In the genomic region with DNA sequence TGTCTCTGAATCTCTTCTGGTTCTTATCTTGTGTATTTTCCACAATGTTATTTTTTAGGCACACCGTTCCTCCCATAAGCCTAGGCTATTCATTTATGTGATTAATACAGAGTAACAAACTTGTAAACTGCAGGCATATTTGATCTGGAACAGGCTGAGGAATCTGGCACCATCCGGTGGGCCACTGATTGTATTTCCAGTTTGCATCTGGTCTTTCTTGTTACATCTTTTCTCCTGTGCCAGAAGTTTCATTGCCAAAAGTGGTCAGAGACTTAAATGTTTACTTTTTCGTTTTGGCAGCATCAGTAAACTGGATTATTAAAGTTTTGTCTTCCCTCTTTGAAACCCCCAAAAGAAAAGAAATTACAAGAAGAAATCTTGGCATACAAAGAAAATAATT, we compare ENCODE assay signal across 19 cellular contexts. TPM values are rescaled to one million over a fixed set of nuclear protein-coding genes. Genes with fewer than 3 reads are reported as not detected.
DNase-seq lines count a peak whose midpoint lies in the region; FAIRE-seq and TF ChIP-seq lines count a peak whose summit lies in the region.
"Had no signal": no experiment of that assay in that cellular context is flagged by ENCODE, and none has a peak within 500 bp of the region (broad histone marks: within the 10 kb centered on the region; RNA-seq: fewer than 3 reads in every experiment).

No MANE protein-coding gene starts in this region.

- no peak overlapping the region for H3K27ac ChIP-seq in A673 (ENCODE audit: low read depth, low read length, poor library complexity, severe bottlenecking)
- no peak overlapping the region for H3K27ac ChIP-seq in OCI-LY7 (ENCODE audit: low read depth, low read length, poor library complexity, severe bottlenecking)
- H3K27ac ChIP-seq in endothelial cell of umbilical vein (ENCODE audit: insufficient read depth, low read depth, low read length): no peak overlapping the region
- H3K27ac ChIP-seq in prostate gland: no peak overlapping the region
- H3K27ac ChIP-seq: BLaER1 treated with 17β-estradiol and CSF1 and Interleukin-3, amounts not matched to agents 10 nM and 100 nM had no signal

- H3K4me1 ChIP-seq in A673 (ENCODE audit: insufficient read depth, low read length, poor library complexity, severe bottlenecking) (peaks cover 13% of the 10 kb centered on the region), OCI-LY7 (ENCODE audit: insufficient read depth, low read length, poor library complexity, severe bottlenecking) (peaks cover 31% of the 10 kb centered on the region), endothelial cell of umbilical vein (ENCODE audit: control insufficient read depth, extremely low read depth, insufficient read depth, low read length) (no peaks in the 10 kb centered on the region), prostate gland (replicated peaks) (no peaks in the 10 kb centered on the region)

- no peaks in the 10 kb centered on the region for H3K79me2 ChIP-seq in OCI-LY7 (ENCODE audit: insufficient read depth, low read depth, low read length)
- H3K79me2 ChIP-seq in endothelial cell of umbilical vein (ENCODE audit: control insufficient read depth, insufficient read depth, low read length): no peaks in the 10 kb centered on the region

- no peak overlapping the region for H3K9ac ChIP-seq in endothelial cell of umbilical vein (replicated peaks; ENCODE audit: extremely low read depth, insufficient read depth, low read length)
- H3K9ac ChIP-seq: BLaER1 treated with 17β-estradiol and CSF1 and Interleukin-3, amounts not matched to agents 10 nM and 100 nM had no signal

- POLR2A ChIA-PET in A673 (lab: Charles Lee; ENCODE audit: low non-redundant PET): no interaction called here
- POLR2A ChIA-PET in OCI-LY7 (lab: Charles Lee): no interaction called here
- POLR2A ChIA-PET in endothelial cell of umbilical vein (lab: Charles Lee): no interaction called here

- H3K4me1 Mint-ChIP-seq in Calu3 (ENCODE audit: low read depth, unreplicated experiment): no peaks in the 10 kb centered on the region

- H3K9me2 ChIP-seq in OCI-LY7 (ENCODE audit: insufficient read depth, low read length): no peaks in the 10 kb centered on the region

- H3K4me2 ChIP-seq in OCI-LY7 (ENCODE audit: low read length): no peak overlapping the region
- no peak overlapping the region for H3K4me2 ChIP-seq in endothelial cell of umbilical vein (ENCODE audit: insufficient read depth, low read length)
- H3K4me2 ChIP-seq: BLaER1 treated with 17β-estradiol and CSF1 and Interleukin-3, amounts not matched to agents 10 nM and 100 nM had no signal

- CTCF ChIA-PET in A673 (lab: Charles Lee): no interaction called here
- CTCF ChIA-PET in OCI-LY7 (lab: Charles Lee; ENCODE audit: unreplicated experiment): no interaction called here
- CTCF ChIA-PET in endothelial cell of umbilical vein (lab: Charles Lee): no interaction called here
- CTCF ChIA-PET in Calu3 (lab: Charles Lee): no interaction called here

- no peak overlapping the region for H3K4me3 Mint-ChIP-seq in Calu3 (ENCODE audit: low read depth, unreplicated experiment)
- H3K4me3 Mint-ChIP-seq: CD4-positive, alpha-beta T cell; HFFc6 had no signal

- TF ChIP-seq POLR2A in endothelial cell of umbilical vein (IDR thresholded peaks at IDR 0.05; ENCODE audit: low read depth, low read length) (no peak), prostate gland (IDR thresholded peaks at IDR 0.05) (no peak), H54 (IDR thresholded peaks at IDR 0.05; ENCODE audit: low read depth, low read length) (no peak)

- FAIRE-seq in endothelial cell of umbilical vein (lab: Jason Lieb, UNC): peak; percentile 46
- FAIRE-seq in H54 (lab: Jason Lieb, UNC): no peak
- FAIRE-seq: G401.6, GM12891, HepG2, HTR-8/SVneo had no signal

- H4K20me1 ChIP-seq in OCI-LY7 (ENCODE audit: insufficient read depth, low read length) (no peaks in the 10 kb centered on the region), endothelial cell of umbilical vein (replicated peaks; ENCODE audit: control insufficient read depth, extremely low read depth, insufficient read depth, low read length) (no peaks in the 10 kb centered on the region)
- H4K20me1 ChIP-seq: BLaER1 treated with 17β-estradiol and CSF1 and Interleukin-3, amounts not matched to agents 10 nM and 100 nM had no signal

- no peaks in the 10 kb centered on the region for H3K27me3 Mint-ChIP-seq in Calu3 (ENCODE audit: unreplicated experiment)

- H3K27me3 ChIP-seq in A673 (replicated peaks; ENCODE audit: insufficient read depth, low read depth, low read length, poor library complexity) (no peaks in the 10 kb centered on the region), endothelial cell of umbilical vein (ENCODE audit: control insufficient read depth in 2 of 2, insufficient read depth in 2 of 2, low read length in 2 of 2) (peaks cover 2 to 8% of the 10 kb centered on the region in 2 experiments), prostate gland (replicated peaks; ENCODE audit: insufficient read depth) (no peaks in the 10 kb centered on the region)
- H3K27me3 ChIP-seq: BLaER1 treated with 17β-estradiol and CSF1 and Interleukin-3, amounts not matched to agents 10 nM and 100 nM had no signal

- H3K4me3 ChIP-seq in A673 (ENCODE audit: low read depth, low read length, poor library complexity, severe bottlenecking) (no peak overlapping the region), OCI-LY7 (ENCODE audit: low read depth, low read length, poor library complexity, severe bottlenecking) (no peak overlapping the region), endothelial cell of umbilical vein (replicated peaks in 1 of 3; ENCODE audit: insufficient read depth in 1 of 3, low read depth in 1 of 3, low read length in 3 of 3) (no peak overlapping the region), prostate gland (no peak overlapping the region)
- H3K4me3 ChIP-seq: BLaER1 treated with 17β-estradiol and CSF1 and Interleukin-3, amounts not matched to agents 10 nM and 100 nM had no signal

- intact Hi-C loops in A673 (cut with micrococcal nuclease; ENCODE audit: unreplicated experiment): no loop called here
- intact Hi-C loops in OCI-LY7 (cut with micrococcal nuclease; ENCODE audit: unreplicated experiment): no loop called here
- intact Hi-C loops in endothelial cell of umbilical vein (cut with micrococcal nuclease): no loop called here
- intact Hi-C loops in prostate gland (cut with DNase I): no loop called here
- intact Hi-C loops in Calu3 (cut with micrococcal nuclease; ENCODE audit: unreplicated experiment): no loop called here

- BruUV-seq in A673 (replicated peaks; lab: Mats Ljungman, UMichigan): no TSS peak
- BruUV-seq in OCI-LY7 (replicated peaks; lab: Mats Ljungman, UMichigan): no TSS peak
- BruUV-seq in endothelial cell of umbilical vein (replicated peaks; lab: Mats Ljungman, UMichigan): no TSS peak
- no TSS peak for BruUV-seq in Calu3 (replicated peaks; lab: Mats Ljungman, UMichigan)

- H3K36me3 ChIP-seq in A673 (ENCODE audit: insufficient read depth, low read length, poor library complexity, severe bottlenecking): no peaks in the 10 kb centered on the region
- no peaks in the 10 kb centered on the region for H3K36me3 ChIP-seq in OCI-LY7 (ENCODE audit: insufficient read depth, low read length)
- H3K36me3 ChIP-seq in endothelial cell of umbilical vein (ENCODE audit: control insufficient read depth in 2 of 2, extremely low read depth in 1 of 2, insufficient read depth in 2 of 2, low read length in 2 of 2): no peaks in the 10 kb centered on the region
- H3K36me3 ChIP-seq in prostate gland: no peaks in the 10 kb centered on the region
- H3K36me3 ChIP-seq: BLaER1 treated with 17β-estradiol and CSF1 and Interleukin-3, amounts not matched to agents 10 nM and 100 nM had no signal

- DNase-seq in A673 (ENCODE audit: low spot score) (no peak), OCI-LY7 (ENCODE audit: low spot score) (no peak), endothelial cell of umbilical vein (ENCODE audit: low read depth, low spot score) (no peak), prostate gland (ENCODE audit: low spot score) (peak; percentile 32), H54 (ENCODE audit: insufficient read length, low spot score) (no peak), Calu3 (no peak), glomerular visceral epithelial cell (ENCODE audit: extremely low spot score) (no peak)
- DNase-seq: 8988T; ACHN; CD4-positive, alpha-beta T cell; DMS79; GOT3; HCEC 1CT; HFFc6 had no signal

- no peaks in the 10 kb centered on the region for H3K36me3 Mint-ChIP-seq in Calu3 (ENCODE audit: insufficient read depth, unreplicated experiment)

- WGBS in prostate gland: 18% methylated on average over 3 of the region's 3 CpGs

- dilution Hi-C loops in endothelial cell of umbilical vein (cut with MboI; ENCODE audit: extremely low pct_ligation_motif_present, low sequenced_read_pairs): no loop called here

- TF ChIP-seq CTCF in A673 (conservative IDR thresholded peaks at IDR 0.05; ENCODE audit: low read depth, low read length) (peak; percentile 13; the same call in 1 of the 2 replicates), OCI-LY7 (conservative IDR thresholded peaks at IDR 0.05; ENCODE audit: low read length) (peak; percentile 34; the same call in 1 of the 2 replicates), endothelial cell of umbilical vein (IDR thresholded peaks at IDR 0.05; ENCODE audit: extremely low read depth in 1 of 2, insufficient read depth in 1 of 2, low read depth in 1 of 2, low read length in 2 of 2) (no peak), prostate gland (IDR thresholded peaks at IDR 0.05) (no peak), Calu3 (IDR thresholded peaks at IDR 0.05; ENCODE audit: unreplicated experiment) (no peak)

- H2AFZ ChIP-seq in OCI-LY7 (ENCODE audit: low read length): no peak overlapping the region
- no peak overlapping the region for H2AFZ ChIP-seq in endothelial cell of umbilical vein (ENCODE audit: low read depth, low read length)

- H3K9me3 Mint-ChIP-seq in Calu3 (ENCODE audit: low read depth, unreplicated experiment): no peaks in the 10 kb centered on the region
- H3K9me3 Mint-ChIP-seq: HFFc6 had no signal

- H3K9me3 ChIP-seq in A673 (ENCODE audit: low read depth, low read length, poor library complexity, severe bottlenecking) (no peaks in the 10 kb centered on the region), OCI-LY7 (ENCODE audit: low read length) (no peaks in the 10 kb centered on the region), endothelial cell of umbilical vein (replicated peaks; ENCODE audit: control insufficient read depth, insufficient read depth, low read length) (no peaks in the 10 kb centered on the region), prostate gland (no peaks in the 10 kb centered on the region)
- H3K9me3 ChIP-seq: BLaER1 treated with 17β-estradiol and CSF1 and Interleukin-3, amounts not matched to agents 10 nM and 100 nM had no signal

- H3K9me1 ChIP-seq in endothelial cell of umbilical vein (replicated peaks; ENCODE audit: control insufficient read depth, extremely low read depth, insufficient read depth, low read length): no peaks in the 10 kb centered on the region

- H3K27ac Mint-ChIP-seq in Calu3 (ENCODE audit: unreplicated experiment): no peak overlapping the region
- H3K27ac Mint-ChIP-seq: CD4-positive, alpha-beta T cell; HFFc6 had no signal

RNA-seq across cellular contexts. Expression of a gene that starts 17.9 kb away (rescaled TPM):
- total RNA-seq in A673 (2021) (26.0 and 27.9 TPM in 2 replicates), OCI-LY7 (2022) (76.4 and 101 TPM in 2 replicates), endothelial cell of umbilical vein (14.8 and 17.3 TPM in 2 replicates), prostate gland (10 to 100 TPM; 12.7 to 14.2 TPM), Calu3 (2022) (6.5 and 6.7 TPM in 2 replicates)
- 108 and 110 TPM in 2 replicates for total RNA-seq in OCI-LY7 (2014; rRNA removed; shearing (Covaris generic))
- polyA plus RNA-seq in endothelial cell of umbilical vein: 7.4 and 9.3 TPM in 2 replicates
- 9.4 and 13.2 TPM in 2 replicates for polyA plus RNA-seq in endothelial cell of umbilical vein (2011; cell fraction: cytosol; rRNA removed)
- 11.9 and 14.8 TPM in 2 replicates for polyA plus RNA-seq in endothelial cell of umbilical vein (2011; cell fraction: nucleus; rRNA removed)
- polyA plus RNA-seq in endothelial cell of umbilical vein (2012): 13.7 and 14.6 TPM in 2 replicates
- 11.7 and 17.0 TPM in 2 replicates for polyA minus RNA-seq in endothelial cell of umbilical vein
- 16.4 TPM for polyA minus RNA-seq in endothelial cell of umbilical vein (2011; cell fraction: cytosol; rRNA and poly(A)+ RNA removed)
- 17.6 and 22.3 TPM in 2 replicates for polyA minus RNA-seq in endothelial cell of umbilical vein (2011; cell fraction: nucleus; rRNA and poly(A)+ RNA removed)

Comparison
In these comparisons a context has a peak if more than half of its experiments do, and no peak if none do; other contexts are left out.
1. CTCF ChIP-seq: peak in A673 (single experiment) and OCI-LY7 (single experiment); none in endothelial cell of umbilical vein (0 of 2), prostate gland (0 of 4) and Calu3 (single experiment).